Comparison of ENCODE assay signal across 9 cellular contexts in the genomic region with DNA sequence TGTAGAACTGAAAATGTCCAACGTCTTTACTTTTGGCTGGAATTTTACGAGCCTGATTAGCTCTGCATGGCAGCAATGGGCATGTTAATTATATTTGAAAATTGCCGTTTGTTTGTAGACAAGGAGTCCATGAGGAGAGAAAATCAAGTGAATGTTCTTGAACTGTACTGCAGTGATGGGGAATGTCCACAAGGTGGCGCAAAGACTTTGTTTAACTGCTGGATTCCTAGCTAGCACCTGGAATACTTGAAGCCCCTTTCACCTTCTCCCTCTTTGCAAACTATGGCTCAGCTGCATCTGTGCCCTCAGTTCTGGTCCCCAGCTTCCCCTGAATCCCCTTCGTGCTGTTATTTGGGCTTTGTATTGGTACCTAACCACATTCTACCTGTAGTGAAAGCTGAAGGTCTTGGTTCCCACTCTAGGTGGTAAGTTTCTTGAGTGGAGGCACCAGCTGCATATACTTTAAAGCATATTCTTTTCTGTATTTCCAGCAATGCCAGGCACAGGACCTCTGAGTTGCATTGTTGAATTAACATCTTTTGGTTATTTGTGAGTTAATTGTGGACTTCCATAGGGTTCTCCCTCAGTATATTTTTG. TPM values are rescaled to one million over a fixed set of nuclear protein-coding genes. Genes with fewer than 3 reads are reported as not detected.
DNase-seq lines count a peak whose midpoint lies in the region; ATAC-seq, FAIRE-seq and TF ChIP-seq lines count a peak whose summit lies in the region.
"Had no signal": no experiment of that assay in that cellular context is flagged by ENCODE, and none has a peak within 500 bp of the region (broad histone marks: within the 10 kb centered on the region; RNA-seq: fewer than 3 reads in every experiment).

No MANE protein-coding gene starts in this region.

- TF ChIP-seq CTCF in D721Med (IDR thresholded peaks at IDR 0.05; ENCODE audit: insufficient read depth, missing control alignments), result peak; percentile 87
- peak; percentile 88 for TF ChIP-seq CTCF in coronary artery (IDR thresholded peaks at IDR 0.05)
- peak; percentile 86 to 91 for TF ChIP-seq CTCF in left lung (IDR thresholded peaks at IDR 0.05)

- FAIRE-seq in D721Med (lab: Jason Lieb, UNC), result peak; percentile 29

- POLR2A ChIA-PET in activated CD4-positive, alpha-beta T cell treated with anti-CD3 and anti-CD28 coated beads for 36 hours (lab: Charles Lee), result interaction anchor here (0.6 to 1.2 kb wide), 3 partner anchors 24 to 104 kb away, joined by 3 to 5 read pairs (median 4); a partner anchor contains a TSS

- H3K27me3 Mint-ChIP-seq in activated CD4-positive, alpha-beta T cell treated with anti-CD3 and anti-CD28 coated beads for 36 hours, result no peaks in the 10 kb centered on the region

- no peaks in the 10 kb centered on the region for H3K9me3 Mint-ChIP-seq in activated CD4-positive, alpha-beta T cell treated with anti-CD3 and anti-CD28 coated beads for 36 hours (ENCODE audit: low read depth)

- H3K4me1 ChIP-seq in left lung, result no peaks in the 10 kb centered on the region
- H3K4me1 ChIP-seq: SJSA1 had no signal

- CTCF ChIA-PET in activated CD4-positive, alpha-beta T cell treated with anti-CD3 and anti-CD28 coated beads for 36 hours (lab: Charles Lee), result interaction anchor here (0.6 to 5.1 kb wide), 56 partner anchors 9 to 1529 kb away, joined by 3 to 102 read pairs (median 4); a partner anchor contains a TSS

- H3K9me3 ChIP-seq in left lung, result no peaks in the 10 kb centered on the region
- H3K9me3 ChIP-seq: SJSA1 had no signal

- DNase-seq in D721Med (ENCODE audit: insufficient read length, low spot score) (no peak), NCI-H345 treated with DMSO at 0.1 percent for 48 hours (lab: John Stamatoyannopoulos, UW; ENCODE audit: unreplicated experiment) (peak; percentile 42), coronary artery (ENCODE audit: low spot score) (no peak), left lung (peak in 1 of 2 donors; percentile 37), NCI-H446 treated with DMSO at 0.1 percent for 48 hours (lab: John Stamatoyannopoulos, UW) (no peak)
- peak; percentile 75 for DNase-seq in activated CD4-positive, alpha-beta T cell treated with anti-CD3 and anti-CD28 coated beads for 36 hours
- DNase-seq in stimulated activated CD4-positive, alpha-beta T cell treated with anti-CD3 and anti-CD28 coated beads, TNF-alpha, amount 100 ng/mL, for 4 hours (ENCODE audit: low read depth in 3 of 3), result peak; percentile 15 to 39 (median 18)

- H3K27ac ChIP-seq in coronary artery (no peak overlapping the region), left lung (no peak overlapping the region)
- H3K27ac ChIP-seq: SJSA1 had no signal

- intact Hi-C loops in activated CD4-positive, alpha-beta T cell treated with anti-CD3 and anti-CD28 coated beads for 36 hours (cut with DNase I, micrococcal nuclease), result loop anchor here (1.0 to 10.0 kb wide), 8 partner anchors 25 to 766 kb away; a partner anchor contains a TSS
- intact Hi-C loops in left lung (cut with DNase I), result loop anchor here in 1 of 2 donors (5.0 kb wide), 1 partner anchor 126 kb away; a partner anchor contains a TSS

- H3K36me3 ChIP-seq in left lung, result peaks cover 5 to 47% of the 10 kb centered on the region in 2 donors

- H3K4me3 ChIP-seq in coronary artery, result no peak overlapping the region
- H3K4me3 ChIP-seq in left lung, result no peak overlapping the region
- H3K4me3 ChIP-seq: SJSA1 had no signal

- peaks cover 16% of the 10 kb centered on the region for H3K36me3 Mint-ChIP-seq in activated CD4-positive, alpha-beta T cell treated with anti-CD3 and anti-CD28 coated beads for 36 hours (ENCODE audit: low read depth)

- ATAC-seq in HG02642 (IDR thresholded peaks at IDR 0.05; ENCODE audit: poor library complexity, unreplicated experiment) (peak; percentile 52), left lung (peak; percentile 83)
- ATAC-seq in activated CD4-positive, alpha-beta T cell treated with anti-CD3 and anti-CD28 coated beads for 36 hours, result peak; percentile 74

- H3K27ac Mint-ChIP-seq in activated CD4-positive, alpha-beta T cell treated with anti-CD3 and anti-CD28 coated beads for 36 hours, result no peak overlapping the region

- H3K4me1 Mint-ChIP-seq in activated CD4-positive, alpha-beta T cell treated with anti-CD3 and anti-CD28 coated beads for 36 hours, result peaks cover 23% of the 10 kb centered on the region

- H3K27me3 ChIP-seq in left lung, result no peaks in the 10 kb centered on the region
- H3K27me3 ChIP-seq: SJSA1 had no signal

- no peak overlapping the region for H3K4me3 Mint-ChIP-seq in activated CD4-positive, alpha-beta T cell treated with anti-CD3 and anti-CD28 coated beads for 36 hours

RNA-seq across cellular contexts. Expression of a gene that starts 25.3 kb away (rescaled TPM):
- total RNA-seq in activated CD4-positive, alpha-beta T cell treated with anti-CD3 and anti-CD28 coated beads for 36 hours, result 10 to 100 TPM; 13.0 to 14.9 TPM
- total RNA-seq in left lung, result 10 to 100 TPM; 12.8 to 14.4 TPM

Comparison
In these comparisons a context has a peak if more than half of its experiments do, and no peak if none do; other contexts are left out.
1. DNase-seq: peak in NCI-H345 treated with DMSO at 0.1 percent for 48 hours (single experiment), activated CD4-positive, alpha-beta T cell treated with anti-CD3 and anti-CD28 coated beads for 36 hours (single experiment) and stimulated activated CD4-positive, alpha-beta T cell treated with anti-CD3 and anti-CD28 coated beads, TNF-alpha, amount 100 ng/mL, for 4 hours (3 of 3); none in D721Med (single experiment), coronary artery (single experiment) and NCI-H446 treated with DMSO at 0.1 percent for 48 hours (single experiment).
2. Peak in every context shown above with its lines, with median percentiles within 50 percentile points of each other: CTCF ChIP-seq and ATAC-seq.